14 cellular contexts compared by ENCODE assay signal in genomic region chr6:53691252-53691651, GRCh38.
DNase-seq lines count a peak whose midpoint lies in the region; ATAC-seq, FAIRE-seq and TF ChIP-seq lines count a peak whose summit lies in the region.
"Had no signal": no experiment of that assay in that cellular context is flagged by ENCODE, and none has a peak within 500 bp of the region (broad histone marks: within the 10 kb centered on the region; RNA-seq: fewer than 3 reads in every experiment).

No MANE protein-coding gene starts in this region.

- no peaks in the 10 kb centered on the region for H3K9me3 ChIP-seq in adipocyte (ENCODE audit: control insufficient read depth, low read length)
- H3K9me3 ChIP-seq: sigmoid colon had no signal

- H3K4me3 ChIP-seq in adipocyte (ENCODE audit: low read length), result peak overlapping the region; percentile 3
- H3K4me3 ChIP-seq: sigmoid colon had no signal

- peaks cover 12% of the 10 kb centered on the region for H3K4me1 ChIP-seq in adipocyte (ENCODE audit: control insufficient read depth, insufficient read depth, low read length)
- H3K4me1 ChIP-seq: sigmoid colon had no signal

- ATAC-seq in HG03354 (IDR thresholded peaks at IDR 0.05; ENCODE audit: poor library complexity, severe bottlenecking, unreplicated experiment), result peak; percentile 5
- ATAC-seq: HepG2 had no signal

- H3K27me3 ChIP-seq in adipocyte (replicated peaks; ENCODE audit: control insufficient read depth, insufficient read depth, low read length), result peaks cover 22% of the 10 kb centered on the region
- H3K27me3 ChIP-seq: sigmoid colon had no signal

- peak; percentile 80 for FAIRE-seq in GM18507 (lab: Jason Lieb, UNC)
- FAIRE-seq: colon, endothelial cell of umbilical vein, HepG2 had no signal

- DNase-seq in GM18507 (ENCODE audit: extremely low spot score, insufficient read length, low read depth), result no peak
- DNase-seq in adipocyte (ENCODE audit: low read depth), result no peak
- no peak for DNase-seq in GM19240 (ENCODE audit: insufficient read length, low spot score)
- no peak for DNase-seq in NCI-H82 (lab: John Stamatoyannopoulos, UW)
- DNase-seq in KG1 (lab: John Stamatoyannopoulos, UW), result no peak
- DNase-seq: activated CD4-positive, alpha-beta T cell treated with anti-CD3 and anti-CD28 coated beads, Interleukin-2, amount 50 U/mL, for 4 hours; activated naive CD4-positive, alpha-beta T cell treated with anti-CD3 and anti-CD28 coated beads, Interleukin-2, amount 10 ng/mL, durations not matched to agents 7 days and 5 days; NK-92 treated with Interleukin-12 subunit alpha and Interleukin-12 subunit beta, amount 100 ng/mL, for 24 hours; sigmoid colon had no signal

- H3K36me3 ChIP-seq in adipocyte (ENCODE audit: control insufficient read depth, insufficient read depth, low read length, severe bottlenecking), result no peaks in the 10 kb centered on the region
- H3K36me3 ChIP-seq: sigmoid colon had no signal

- H3K9ac ChIP-seq in adipocyte (ENCODE audit: low read length), result no peak overlapping the region

- H3K27ac ChIP-seq in C4-2B, result peak overlapping the region; percentile 14; the same call in 1 of the 2 replicates
- H3K27ac ChIP-seq: sigmoid colon had no signal

- TF ChIP-seq CTCF in C4-2B (conservative IDR thresholded peaks at IDR 0.05), result no peak
